9 cellular contexts compared by ENCODE assay signal in the genomic region with DNA sequence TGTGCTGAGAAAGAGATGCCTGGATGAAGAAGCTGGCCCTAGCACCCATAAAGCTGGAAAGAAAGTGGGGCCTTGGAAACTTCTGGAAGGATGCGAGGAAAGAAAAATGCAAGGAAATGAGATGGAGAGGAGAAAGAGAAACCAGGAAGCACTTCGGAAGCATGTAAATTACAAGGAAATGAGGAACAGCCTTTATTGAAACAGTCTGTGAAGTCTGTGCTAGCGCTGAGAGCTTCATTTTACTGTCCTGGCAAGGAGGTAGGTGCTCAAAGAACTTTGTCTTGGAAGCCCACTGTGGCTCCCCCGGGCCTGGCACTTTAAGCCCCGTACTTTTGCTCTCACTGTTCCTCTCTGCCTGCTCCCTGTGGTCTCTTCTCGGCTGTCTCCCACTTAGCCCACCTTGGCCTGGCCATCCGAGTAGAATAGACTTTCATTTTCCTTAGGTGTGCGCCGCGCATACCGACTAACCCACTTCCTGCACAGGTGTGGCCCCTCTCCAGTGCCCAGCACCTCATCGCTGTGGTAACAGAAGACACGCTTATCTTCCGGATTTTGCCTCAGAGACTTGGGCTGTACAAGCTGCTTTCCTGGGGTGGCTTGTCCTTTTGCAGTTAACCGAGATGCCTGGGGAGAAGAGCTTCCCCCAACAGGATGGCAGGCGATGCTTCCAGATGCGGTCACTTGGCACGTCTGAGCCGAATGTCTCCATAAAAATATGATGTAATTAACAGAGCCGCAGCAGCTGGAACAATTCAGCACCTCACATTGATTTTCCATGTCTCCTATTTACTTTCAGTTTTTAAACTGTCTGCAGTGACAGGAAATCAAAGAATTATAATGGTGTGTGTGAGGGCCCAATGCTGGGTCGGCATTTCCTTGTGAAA.
DNase-seq lines count a peak whose midpoint lies in the region; ATAC-seq and TF ChIP-seq lines count a peak whose summit lies in the region.
"Had no signal": no experiment of that assay in that cellular context is flagged by ENCODE, and none has a peak within 500 bp of the region (broad histone marks: within the 10 kb centered on the region; RNA-seq: fewer than 3 reads in every experiment).

No MANE protein-coding gene starts in this region.

- H3K27ac ChIP-seq in substantia nigra (ENCODE audit: low read depth, low read length, poor library complexity, severe bottlenecking) = no peak overlapping the region

- peak overlapping the region; percentile 92 for H3K4me3 Mint-ChIP-seq in T-helper 17 cell
- H3K4me3 Mint-ChIP-seq: neural crest cell had no signal

- TF ChIP-seq CTCF in fibroblast of mammary gland (conservative IDR thresholded peaks at IDR 0.05; ENCODE audit: control insufficient read depth, insufficient read depth, low read depth, low read length) = no peak

- peak overlapping the region; percentile 90 for H3K27ac Mint-ChIP-seq in T-helper 17 cell

- H3K9me3 ChIP-seq in T-helper 17 cell (ENCODE audit: control insufficient read depth, low read length, poor library complexity, severe bottlenecking) = no peaks in the 10 kb centered on the region

- H3K36me3 Mint-ChIP-seq in T-helper 17 cell (ENCODE audit: low read depth) = peaks cover 7% of the 10 kb centered on the region

- ATAC-seq in GM18867 (IDR thresholded peaks at IDR 0.05; ENCODE audit: unreplicated experiment) (peak; percentile 86), HG02943 (IDR thresholded peaks at IDR 0.05; ENCODE audit: low read depth, unreplicated experiment) (peak; percentile 86), T-helper 17 cell (peak; percentile 91)

- peaks cover 13% of the 10 kb centered on the region for H3K4me1 Mint-ChIP-seq in T-helper 17 cell

- H3K4me3 ChIP-seq in fibroblast of mammary gland (ENCODE audit: control insufficient read depth, low read depth, low read length) = peak overlapping the region; percentile 24

- H3K27me3 Mint-ChIP-seq in T-helper 17 cell = peaks cover 7% of the 10 kb centered on the region

- DNase-seq in T-helper 17 cell (peak in 1 of 3 donors; percentile 7), fibroblast of mammary gland (ENCODE audit: low read depth) (peak; percentile 39), OCI-M1 (lab: John Stamatoyannopoulos, UW) (no peak), substantia nigra (lab: John Stamatoyannopoulos, UW) (no peak), islet precursor cell (no peak)
- DNase-seq in stimulated activated CD4-positive, alpha-beta T cell treated with anti-CD3 and anti-CD28 coated beads, Interleukin-4, amount 100 ng/mL, for 1 hour = peak; percentile 12

Comparison
In these comparisons a context has a peak if more than half of its experiments do, and no peak if none do; other contexts are left out.
1. DNase-seq: peak in fibroblast of mammary gland (single experiment) and stimulated activated CD4-positive, alpha-beta T cell treated with anti-CD3 and anti-CD28 coated beads, Interleukin-4, amount 100 ng/mL, for 1 hour (single experiment); none in OCI-M1 (single experiment), substantia nigra (0 of 49) and islet precursor cell (single experiment).
2. Peak in every context shown above with its lines, with median percentiles within 50 percentile points of each other: ATAC-seq.